9 cellular contexts compared by ENCODE assay signal in genomic region chr1:40980068-40980452, GRCh38. TPM values are rescaled to one million over a fixed set of nuclear protein-coding genes. Genes with fewer than 3 reads are reported as not detected.
DNase-seq lines count a peak whose midpoint lies in the region; ATAC-seq, FAIRE-seq and TF ChIP-seq lines count a peak whose summit lies in the region.
"Had no signal": no experiment of that assay in that cellular context is flagged by ENCODE, and none has a peak within 500 bp of the region (broad histone marks: within the 10 kb centered on the region; RNA-seq: fewer than 3 reads in every experiment).

No MANE protein-coding gene starts in this region.

- no peak for TF ChIP-seq POLR2A in GM12878 (IDR thresholded peaks at IDR 0.05; ENCODE audit: low read depth, low read length)
- no peak for TF ChIP-seq POLR2A in lower leg skin (IDR thresholded peaks at IDR 0.05)

- TF ChIP-seq CTCF in GM12878 (IDR thresholded peaks at IDR 0.05 in 2 of 3, conservative IDR thresholded peaks at IDR 0.05 in 1 of 3; ENCODE audit: control insufficient read depth in 2 of 3, extremely low read depth in 1 of 3, insufficient read depth in 1 of 3, low read depth in 3 of 3, low read length in 3 of 3) (no peak), lower leg skin (IDR thresholded peaks at IDR 0.05) (no peak), upper lobe of right lung (IDR thresholded peaks at IDR 0.05) (no peak)

- H3K27ac ChIP-seq in GM12878 (ENCODE audit: control insufficient read depth, insufficient read depth) = peak overlapping the region; percentile 81
- peak overlapping the region; percentile 88 for H3K27ac ChIP-seq in upper lobe of right lung

- H3K4me3 Mint-ChIP-seq in activated CD4-positive, alpha-beta T cell treated with anti-CD3 and anti-CD28 coated beads, Interleukin-2, amount 10 ng/mL, durations not matched to agents 24 days and 14 days = peak overlapping the region; percentile 91

- H3K4me2 ChIP-seq in GM12878 (ENCODE audit: control insufficient read depth, insufficient read depth) = peak overlapping the region; percentile 78

- in situ Hi-C loops in GM12878 (cut with MboI) = no loop called here

- H3K9ac ChIP-seq in GM12878 (ENCODE audit: control insufficient read depth, insufficient read depth, low read length) = peak overlapping the region; percentile 84

- peak overlapping the region; percentile 20 for H2AFZ ChIP-seq in GM12878 (ENCODE audit: control insufficient read depth, low read depth, low read length)

- H3K27ac Mint-ChIP-seq in activated CD4-positive, alpha-beta T cell treated with anti-CD3 and anti-CD28 coated beads, Interleukin-2, amount 10 ng/mL, durations not matched to agents 24 days and 14 days = peak overlapping the region; percentile 96

- BruUV-seq in GM12878 (replicated peaks; lab: Mats Ljungman, UMichigan) = no TSS peak

- ATAC-seq in HG03196 (IDR thresholded peaks at IDR 0.05; ENCODE audit: unreplicated experiment) (peak; percentile 27), GM12878 (peak; percentile 19), upper lobe of right lung (peak; percentile 29)

- POLR2A ChIA-PET in GM12878 (lab: Charles Lee) = interaction anchor here (0.8 to 1.3 kb wide), 5 partner anchors 10 to 122 kb away, joined by 3 to 5 read pairs (median 4); partner anchors contain the start of gene CITED4

- RAD21 ChIA-PET in GM12878 (lab: Charles Lee; ENCODE audit: unreplicated experiment) = interaction anchor here (1.4 to 4.1 kb wide), 3 partner anchors 24 to 261 kb away, joined by 4 to 19 read pairs (median 4); no protein-coding TSS in a partner anchor

- TF ChIP-seq EP300 in GM12878 (IDR thresholded peaks at IDR 0.05; ENCODE audit: borderline replicate concordance in 1 of 2, control insufficient read depth in 1 of 2, low read depth in 2 of 2, low read length in 2 of 2) = no peak

- H3K79me2 ChIP-seq in GM12878 (ENCODE audit: control insufficient read depth, insufficient read depth, low read length) = peaks cover 43% of the 10 kb centered on the region

- peak overlapping the region; percentile 81 for H3K4me3 ChIP-seq in GM12878
- H3K4me3 ChIP-seq in lower leg skin (ENCODE audit: low read depth, poor library complexity, severe bottlenecking) = peak overlapping the region; percentile 51
- peak overlapping the region; percentile 66 for H3K4me3 ChIP-seq in upper lobe of right lung

- peaks cover 42% of the 10 kb centered on the region for H3K36me3 Mint-ChIP-seq in activated CD4-positive, alpha-beta T cell treated with anti-CD3 and anti-CD28 coated beads, Interleukin-2, amount 10 ng/mL, durations not matched to agents 24 days and 14 days (ENCODE audit: low read depth)

- H3K9me3 ChIP-seq in GM12878 (replicated peaks; ENCODE audit: control insufficient read depth, insufficient read depth, low read length) (no peaks in the 10 kb centered on the region), upper lobe of right lung (no peaks in the 10 kb centered on the region)

- peaks cover 4% of the 10 kb centered on the region for H3K9me3 Mint-ChIP-seq in activated CD4-positive, alpha-beta T cell treated with anti-CD3 and anti-CD28 coated beads, Interleukin-2, amount 10 ng/mL, durations not matched to agents 24 days and 14 days

- no peak for TF ChIP-seq RAD21 in GM12878 (IDR thresholded peaks at IDR 0.05; ENCODE audit: insufficient read depth, low read depth, low read length)

- FAIRE-seq in GM12878 (lab: Jason Lieb, UNC) = no peak
- FAIRE-seq: colon had no signal

- no peaks in the 10 kb centered on the region for H3K27me3 ChIP-seq in GM12878 (replicated peaks in 1 of 2; ENCODE audit: control insufficient read depth in 2 of 2, insufficient read depth in 2 of 2, low read length in 1 of 2)
- no peaks in the 10 kb centered on the region for H3K27me3 ChIP-seq in upper lobe of right lung

- WGBS in GM12878 (ENCODE audit: insufficient coverage, insufficient replicate concordance, low lambda C conversion rate, missing lambda C conversion rate) = 4% methylated on average over 33 of the region's 50 CpGs
- WGBS in lower leg skin, 2 donors = 1 to 3% methylated on average over 18 to 23 of the region's 50 CpGs

- SMC1A ChIA-PET in GM12878 (lab: Charles Lee; ENCODE audit: uncharacterized antibody, unreplicated experiment) = interaction anchor here (0.9 to 1.3 kb wide), 3 partner anchors 19 to 269 kb away, joined by 3 to 4 read pairs (median 3); no protein-coding TSS in a partner anchor

- H3K36me3 ChIP-seq in GM12878 (ENCODE audit: control insufficient read depth in 2 of 2, insufficient read depth in 2 of 2, low read length in 1 of 2) (peaks cover 0 to 10% of the 10 kb centered on the region in 2 experiments; a peak in 1 of 4 replicates), upper lobe of right lung (peaks cover 12% of the 10 kb centered on the region)

- H3K4me1 ChIP-seq in GM12878 (ENCODE audit: control insufficient read depth, insufficient read depth, low read length) (peaks cover 4% of the 10 kb centered on the region; the same call in 1 of the 2 replicates), upper lobe of right lung (peaks cover 35% of the 10 kb centered on the region)

- no peak for DNase-seq in activated CD4-positive, alpha-beta T cell treated with anti-CD3 and anti-CD28 coated beads, Interleukin-2, amount 10 ng/mL, durations not matched to agents 24 days and 14 days
- DNase-seq in activated CD4-positive, alpha-beta T cell treated with anti-CD3 and anti-CD28 coated beads, Interleukin-2, amount 50 U/mL, for 4 hours = no peak
- no peak for DNase-seq in GM12878 (ENCODE audit: low read depth, low spot score)
- DNase-seq in lower leg skin (ENCODE audit: low spot score in 2 of 2) = no peak
- no peak for DNase-seq in upper lobe of right lung
- no peak for DNase-seq in KG1 (lab: John Stamatoyannopoulos, UW)
- no peak for DNase-seq in activated gamma-delta T cell treated with Interleukin-2 at 50 U/mL for 16 hours

- intact Hi-C loops in activated CD4-positive, alpha-beta T cell treated with anti-CD3 and anti-CD28 coated beads, Interleukin-2, amount 10 ng/mL, durations not matched to agents 24 days and 14 days (cut with micrococcal nuclease) = loop anchor here (5.0 kb wide), 1 partner anchor 1788 kb away; no protein-coding TSS in a partner anchor
- intact Hi-C loops in GM12878 (cut with micrococcal nuclease; ENCODE audit: unreplicated experiment) = no loop called here
- intact Hi-C loops in lower leg skin (cut with DNase I; ENCODE audit: low total_unique reads) = no loop called here
- intact Hi-C loops in upper lobe of right lung (cut with DNase I) = no loop called here

- no peaks in the 10 kb centered on the region; the same call in 1 of the 2 replicates for H4K20me1 ChIP-seq in GM12878 (ENCODE audit: control insufficient read depth, insufficient read depth)

- CTCF ChIA-PET in GM12878 (lab: Yijun Ruan, JAX) = interaction anchor here (0.6 to 0.8 kb wide), 3 partner anchors 24 to 27 kb away, joined by 3 to 4 read pairs (median 3); no protein-coding TSS in a partner anchor

- H3K4me1 Mint-ChIP-seq in activated CD4-positive, alpha-beta T cell treated with anti-CD3 and anti-CD28 coated beads, Interleukin-2, amount 10 ng/mL, durations not matched to agents 24 days and 14 days = peaks cover 47% of the 10 kb centered on the region

- no peaks in the 10 kb centered on the region for H3K27me3 Mint-ChIP-seq in activated CD4-positive, alpha-beta T cell treated with anti-CD3 and anti-CD28 coated beads, Interleukin-2, amount 10 ng/mL, durations not matched to agents 24 days and 14 days

TF ChIP-seq in GM12878, 131 proteins besides CTCF, POLR2A, EP300 and RAD21 (continues in another document):
- TF ChIP-seq ZNF24 (IDR thresholded peaks at IDR 0.05) = no peak

RNA-seq across cellular contexts. Expression of gene CTPS1, which starts 0.6 kb away (rescaled TPM):
- 169 and 175 TPM in 2 replicates for total RNA-seq in activated CD4-positive, alpha-beta T cell treated with anti-CD3 and anti-CD28 coated beads, Interleukin-2, amount 10 ng/mL, durations not matched to agents 24 days and 14 days
- 72.6 and 73.7 TPM in 2 replicates for total RNA-seq in GM12878 (2013; cell fraction: nucleolus; rRNA removed)
- total RNA-seq in GM12878 (2014; rRNA removed) = 42.9 and 46.4 TPM in 2 replicates
- 71.5 and 74.7 TPM in 2 replicates for total RNA-seq in GM12878 (2014; rRNA removed; fragmentation: Illumina TruSeq; extraction: Trizol)
- total RNA-seq in GM12878 (2021) = 73.8 and 75.8 TPM in 2 replicates
- 23.7 TPM for polyA plus RNA-seq in GM12878 (2011; ENCODE audit: low read depth)
- polyA plus RNA-seq in GM12878 (2011; rRNA removed) = 24.0 and 27.5 TPM in 2 replicates
- 28.2 and 28.3 TPM in 2 replicates for polyA plus RNA-seq in GM12878 (2011; cell fraction: cytosol; rRNA removed)
- polyA plus RNA-seq in GM12878 (2011; cell fraction: nucleus; rRNA removed) = 71.0 and 107 TPM in 2 replicates
- polyA plus RNA-seq in GM12878 (2012) = 24.7 and 25.1 TPM in 2 replicates
- polyA plus RNA-seq in GM12878 (2014; fragmentation: Illumina TruSeq; extraction: Trizol) = 106 and 138 TPM in 2 replicates
- 10 to 100 TPM; 44.8 to 50.9 TPM for polyA plus RNA-seq in GM12878 (2014; fragmentation: Nextera tagmentation; extraction: Ambion mirVana)
- polyA plus RNA-seq in GM12878 (2014; rRNA removed) = 49.2 and 49.7 TPM in 2 replicates
- polyA plus RNA-seq in GM12878 (2016; fragmentation: Nextera tagmentation; extraction: Ambion mirVana) = 100 to 1,000 TPM in 1 of 2 experiments, 10 to 100 TPM in 1; 97.0 to 101 TPM
- polyA minus RNA-seq in GM12878 (2011; rRNA and poly(A)+ RNA removed) = 35.7 and 55.2 TPM in 2 replicates
- polyA minus RNA-seq in GM12878 (2011; cell fraction: cytosol; rRNA and poly(A)+ RNA removed) = 14.0 and 17.6 TPM in 2 replicates
- 46.8 and 107 TPM in 2 replicates for polyA minus RNA-seq in GM12878 (2011; cell fraction: nucleus; rRNA and poly(A)+ RNA removed)
- 10 to 100 TPM in 1 of 4 donors, 1 to 10 TPM in 3; 7.7 to 23.3 (median 8.9) TPM for total RNA-seq in lower leg skin
- 21.7 TPM for total RNA-seq in upper lobe of right lung

RNA-seq across cellular contexts. Expression of gene SLFNL1, which starts 41.5 kb away (rescaled TPM):
- 0.14 and 0.26 TPM in 2 replicates for total RNA-seq in activated CD4-positive, alpha-beta T cell treated with anti-CD3 and anti-CD28 coated beads, Interleukin-2, amount 10 ng/mL, durations not matched to agents 24 days and 14 days
- 4.3 and 4.8 TPM in 2 replicates for total RNA-seq in GM12878 (2013; cell fraction: nucleolus; rRNA removed)
- total RNA-seq in GM12878 (2014; rRNA removed) (0.11 and 0.22 TPM in 2 replicates), GM12878 (2014; rRNA removed; fragmentation: Illumina TruSeq; extraction: Trizol) (0.13 and 0.23 TPM in 2 replicates), GM12878 (2021) (0.18 and 0.24 TPM in 2 replicates), lower leg skin (under 1 TPM in 1 of 4 donors, not detected in 3; 0.26 TPM), upper lobe of right lung (2.8 TPM)
- polyA plus RNA-seq in GM12878 (2011; ENCODE audit: low read depth) = 0.12 TPM
- polyA plus RNA-seq in GM12878 (2011; rRNA removed) (0.16 and 0.18 TPM in 2 replicates), GM12878 (2014; fragmentation: Illumina TruSeq; extraction: Trizol) (0.10 TPM in 1 of 2 replicates, not detected in the other), GM12878 (2014; fragmentation: Nextera tagmentation; extraction: Ambion mirVana) (not detected), GM12878 (2014; rRNA removed) (0.05 and 0.20 TPM in 2 replicates), GM12878 (2016; fragmentation: Nextera tagmentation; extraction: Ambion mirVana) (under 1 TPM; 0.55 to 0.98 TPM)
- 0.12 and 0.19 TPM in 2 replicates for polyA plus RNA-seq in GM12878 (2011; cell fraction: cytosol; rRNA removed)
- 1.1 and 1.2 TPM in 2 replicates for polyA plus RNA-seq in GM12878 (2011; cell fraction: nucleus; rRNA removed)
- polyA plus RNA-seq in GM12878 (2012) = 0.17 and 0.46 TPM in 2 replicates
- polyA minus RNA-seq in GM12878 (2011; rRNA and poly(A)+ RNA removed) = 0.59 and 1.3 TPM in 2 replicates
- not detected in 2 replicates for polyA minus RNA-seq in GM12878 (2011; cell fraction: cytosol; rRNA and poly(A)+ RNA removed)
- polyA minus RNA-seq in GM12878 (2011; cell fraction: nucleus; rRNA and poly(A)+ RNA removed) = 1.6 and 3.3 TPM in 2 replicates
